In genomic region chr9:127660886-127661285, GRCh38 we compare ENCODE assay signal across 17 cellular contexts.
DNase-seq lines count a peak whose midpoint lies in the region; ATAC-seq, FAIRE-seq and TF ChIP-seq lines count a peak whose summit lies in the region.
"Had no signal": no experiment of that assay in that cellular context is flagged by ENCODE, and none has a peak within 500 bp of the region (broad histone marks: within the 10 kb centered on the region; RNA-seq: fewer than 3 reads in every experiment).

No MANE protein-coding gene starts in this region.

- H3K27ac ChIP-seq in cingulate gyrus (ENCODE audit: low read depth, low read length): peak overlapping the region; percentile 47
- H3K27ac ChIP-seq: BLaER1 treated with 17β-estradiol and CSF1 and Interleukin-3, amounts not matched to agents 10 nM and 100 nM had no signal

- peak overlapping the region; percentile 19 to 53 (median 50) for H3K27ac Mint-ChIP-seq in nephron
- H3K27ac Mint-ChIP-seq: CD8-positive, alpha-beta memory T cell; GM23338 had no signal

- DNase-seq in DMS 273 (lab: John Stamatoyannopoulos, UW; ENCODE audit: unreplicated experiment): peak; percentile 79
- DNase-seq in NCI-H446 treated with DMSO at 0.1 percent for 48 hours (lab: John Stamatoyannopoulos, UW): peak; percentile 23
- no peak for DNase-seq in AG08395 (ENCODE audit: low spot score)
- DNase-seq in D721Med (ENCODE audit: insufficient read length, low spot score): no peak
- DNase-seq in iPS-NIHi7 (ENCODE audit: extremely low spot score): no peak
- DNase-seq: CD8-positive, alpha-beta memory T cell; GF-D8; KG1; NCI-H187; NCI-H748 treated with DMSO at 0.1 percent for 48 hours had no signal

- FAIRE-seq in D721Med (lab: Jason Lieb, UNC): no peak
- FAIRE-seq: GM12892 had no signal

- ATAC-seq in HG02938 (IDR thresholded peaks at IDR 0.05; ENCODE audit: unreplicated experiment): no peak
- ATAC-seq: Panc1 had no signal

- no peaks in the 10 kb centered on the region for H3K9me3 Mint-ChIP-seq in nephron
- H3K9me3 Mint-ChIP-seq: CD8-positive, alpha-beta memory T cell; GM23338 had no signal

- peaks cover 47% of the 10 kb centered on the region for H3K36me3 Mint-ChIP-seq in nephron (ENCODE audit: low read depth)

- peak overlapping the region in 1 of 3 experiments; percentile 22 for H3K4me3 Mint-ChIP-seq in nephron
- H3K4me3 Mint-ChIP-seq: CD8-positive, alpha-beta memory T cell; GM23338 had no signal

- H3K27me3 Mint-ChIP-seq in nephron (ENCODE audit: low read depth): no peaks in the 10 kb centered on the region

- H3K4me1 Mint-ChIP-seq in nephron: peaks cover 40% of the 10 kb centered on the region
- H3K4me1 Mint-ChIP-seq: CD8-positive, alpha-beta memory T cell had no signal

- TF ChIP-seq CTCF in nephron (IDR thresholded peaks at IDR 0.05; ENCODE audit: unreplicated experiment in 3 of 3) (no peak), D721Med (IDR thresholded peaks at IDR 0.05; ENCODE audit: insufficient read depth, missing control alignments) (no peak)

Comparison
In these comparisons a context has a peak if more than half of its experiments do, and no peak if none do; other contexts are left out.
1. DNase-seq: peak in DMS 273 (single experiment) and NCI-H446 treated with DMSO at 0.1 percent for 48 hours (single experiment); none in AG08395 (single experiment), D721Med (single experiment) and iPS-NIHi7 (single experiment).